ENCODE assay signal across 10 cellular contexts in the genomic region with DNA sequence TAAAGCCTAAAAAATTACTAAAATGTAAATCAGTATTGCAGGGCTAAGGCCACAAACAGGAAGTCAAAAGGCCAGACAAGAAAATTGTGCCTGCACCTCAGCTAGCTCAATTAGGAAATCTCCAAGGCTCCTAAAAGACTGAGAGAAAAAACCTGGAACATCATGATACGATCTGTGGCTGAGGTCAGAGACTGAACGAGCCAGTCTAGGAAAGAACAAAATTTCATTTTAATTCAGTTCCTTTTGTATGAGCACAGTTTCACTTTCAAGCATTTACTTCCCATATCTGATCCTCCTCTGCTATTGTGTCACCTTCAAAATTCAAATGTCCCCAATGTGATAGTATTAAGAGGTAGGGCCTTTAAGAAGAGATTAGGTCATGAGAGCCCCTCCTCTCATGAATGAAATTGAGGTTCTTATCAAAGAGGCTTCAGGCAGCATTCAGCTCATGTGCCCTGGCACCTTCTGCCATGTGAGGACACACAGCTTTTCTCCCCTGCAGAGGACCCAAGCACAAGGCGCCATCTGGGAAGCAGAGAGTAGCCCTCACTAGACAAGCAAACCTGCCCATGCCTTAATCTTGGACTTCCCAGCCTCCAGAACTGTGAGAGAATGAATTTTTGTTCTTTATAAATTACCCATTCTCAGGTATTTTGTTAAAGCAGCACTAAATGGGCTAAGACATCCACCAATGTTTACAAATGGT. TPM values are rescaled to one million over a fixed set of nuclear protein-coding genes. Genes with fewer than 3 reads are reported as not detected.
DNase-seq lines count a peak whose midpoint lies in the region; ATAC-seq, FAIRE-seq and TF ChIP-seq lines count a peak whose summit lies in the region.
"Had no signal": no experiment of that assay in that cellular context is flagged by ENCODE, and none has a peak within 500 bp of the region (broad histone marks: within the 10 kb centered on the region; RNA-seq: fewer than 3 reads in every experiment).

No MANE protein-coding gene starts in this region.

- TF ChIP-seq CTCF in MM.1S (IDR thresholded peaks at IDR 0.05; ENCODE audit: low read length) (no peak), GM12878 (IDR thresholded peaks at IDR 0.05 in 2 of 3, conservative IDR thresholded peaks at IDR 0.05 in 1 of 3; ENCODE audit: control insufficient read depth in 2 of 3, extremely low read depth in 1 of 3, insufficient read depth in 1 of 3, low read depth in 3 of 3, low read length in 3 of 3) (no peak), spleen (IDR thresholded peaks at IDR 0.05 in 8 of 11, conservative IDR thresholded peaks at IDR 0.05 in 3 of 11) (no peak), uterus (IDR thresholded peaks at IDR 0.05) (no peak)

- H3K9me2 ChIP-seq in MM.1S (replicated peaks; ENCODE audit: insufficient read depth, low read length): no peaks in the 10 kb centered on the region

- 0 out of 2 replicates have a peak, but pooled peaks cover 4% of the 10 kb centered on the region for H3K4me1 ChIP-seq in MM.1S (ENCODE audit: low read length)
- peaks cover 20% of the 10 kb centered on the region for H3K4me1 ChIP-seq in GM12878 (ENCODE audit: control insufficient read depth, insufficient read depth, low read length)
- H3K4me1 ChIP-seq in spleen: peaks cover 0 to 57% (median 24%) of the 10 kb centered on the region in 6 donors
- H3K4me1 ChIP-seq in uterus: no peaks in the 10 kb centered on the region

- H3K36me3 Mint-ChIP-seq in activated CD4-positive, alpha-beta T cell treated with anti-CD3 and anti-CD28 coated beads, Interleukin-2, amount 10 ng/mL, durations not matched to agents 24 days and 14 days (ENCODE audit: low read depth): peaks cover 60% of the 10 kb centered on the region

- no peak for TF ChIP-seq EP300 in GM12878 (IDR thresholded peaks at IDR 0.05; ENCODE audit: borderline replicate concordance in 1 of 2, control insufficient read depth in 1 of 2, low read depth in 2 of 2, low read length in 2 of 2)

- peak; percentile 78 for FAIRE-seq in GM12878 (lab: Jason Lieb, UNC)
- FAIRE-seq: colon, TTC549 had no signal

- H3F3A ChIP-seq in MM.1S (ENCODE audit: insufficient read depth, low read length): 0 out of 2 replicates have a peak, but pooled peaks cover 3% of the 10 kb centered on the region

- RAD21 ChIA-PET in GM12878 (lab: Charles Lee; ENCODE audit: unreplicated experiment): interaction anchor here (1.1 to 5.0 kb wide), 4 partner anchors 14 to 97 kb away, joined by 3 to 41 read pairs (median 10); a partner anchor contains a TSS

- H3K4me3 ChIP-seq in MM.1S (ENCODE audit: low read length) (no peak overlapping the region), GM12878 (peak overlapping the region; percentile 2; the same call in 1 of the 2 replicates), spleen (no peak overlapping the region), uterus (no peak overlapping the region)

- H3K36me3 ChIP-seq in MM.1S (replicated peaks; ENCODE audit: insufficient read depth, low read length): no peaks in the 10 kb centered on the region
- peaks cover 12 to 20% of the 10 kb centered on the region in 2 experiments for H3K36me3 ChIP-seq in GM12878 (ENCODE audit: control insufficient read depth in 2 of 2, insufficient read depth in 2 of 2, low read length in 1 of 2)
- H3K36me3 ChIP-seq in spleen: peaks cover 0 to 58% (median 45%) of the 10 kb centered on the region in 6 donors
- no peaks in the 10 kb centered on the region for H3K36me3 ChIP-seq in uterus

- WGBS in GM12878 (ENCODE audit: insufficient coverage, insufficient replicate concordance, low lambda C conversion rate, missing lambda C conversion rate): 31% methylated on average over 3 of the region's 3 CpGs
- WGBS in spleen, 5 donors: 39 to 42% (median 40%) methylated on average over 3 of the region's 3 CpGs

- no peak overlapping the region for H3K4me3 Mint-ChIP-seq in activated CD4-positive, alpha-beta T cell treated with anti-CD3 and anti-CD28 coated beads, Interleukin-2, amount 10 ng/mL, durations not matched to agents 24 days and 14 days

- H3K27ac ChIP-seq in MM.1S (ENCODE audit: low read length) (peak overlapping the region; percentile 4; the same call in 1 of the 2 replicates), GM12878 (ENCODE audit: control insufficient read depth, insufficient read depth) (peak overlapping the region; percentile 77), spleen (peak overlapping the region; percentile 14 to 81 (median 74)), uterus (no peak overlapping the region)

- no peaks in the 10 kb centered on the region for H3K79me2 ChIP-seq in MM.1S (ENCODE audit: low read length)
- H3K79me2 ChIP-seq in GM12878 (ENCODE audit: control insufficient read depth, insufficient read depth, low read length): no peaks in the 10 kb centered on the region

- H3K27ac Mint-ChIP-seq in activated CD4-positive, alpha-beta T cell treated with anti-CD3 and anti-CD28 coated beads, Interleukin-2, amount 10 ng/mL, durations not matched to agents 24 days and 14 days: peak overlapping the region; percentile 87

- H3K4me1 Mint-ChIP-seq in activated CD4-positive, alpha-beta T cell treated with anti-CD3 and anti-CD28 coated beads, Interleukin-2, amount 10 ng/mL, durations not matched to agents 24 days and 14 days: peaks cover 17% of the 10 kb centered on the region

- ATAC-seq in GM12878 (peak; percentile 74), GM21825 (IDR thresholded peaks at IDR 0.05; ENCODE audit: unreplicated experiment) (no peak)

- in situ Hi-C loops in GM12878 (cut with MboI): no loop called here

- DNase-seq in activated CD4-positive, alpha-beta T cell treated with anti-CD3 and anti-CD28 coated beads, Interleukin-2, amount 10 ng/mL, durations not matched to agents 24 days and 14 days: no peak
- DNase-seq in activated CD4-positive, alpha-beta T cell treated with anti-CD3 and anti-CD28 coated beads, Interleukin-2, amount 50 U/mL, for 4 hours: no peak
- DNase-seq in MM.1S (no peak), GM12878 (ENCODE audit: low read depth, low spot score) (peak; percentile 35), spleen (no peak), uterus (no peak), cortex of kidney (lab: John Stamatoyannopoulos, UW) (no peak)

- H3K9ac ChIP-seq in MM.1S (ENCODE audit: low read length): no peak overlapping the region
- H3K9ac ChIP-seq in GM12878 (ENCODE audit: control insufficient read depth, insufficient read depth, low read length): no peak overlapping the region

- H3K9me3 Mint-ChIP-seq in activated CD4-positive, alpha-beta T cell treated with anti-CD3 and anti-CD28 coated beads, Interleukin-2, amount 10 ng/mL, durations not matched to agents 24 days and 14 days: no peaks in the 10 kb centered on the region

- no peaks in the 10 kb centered on the region for H3K27me3 Mint-ChIP-seq in activated CD4-positive, alpha-beta T cell treated with anti-CD3 and anti-CD28 coated beads, Interleukin-2, amount 10 ng/mL, durations not matched to agents 24 days and 14 days

- H2AFZ ChIP-seq in MM.1S (ENCODE audit: low read length) (no peak overlapping the region), GM12878 (ENCODE audit: control insufficient read depth, low read depth, low read length) (peak overlapping the region; percentile 11; the same call in 1 of the 2 replicates)

- POLR2A ChIA-PET in GM12878 (lab: Charles Lee): interaction anchor here (0.9 to 3.9 kb wide), 3 partner anchors 13 to 18 kb away, joined by 4 to 54 read pairs (median 12); a partner anchor contains a TSS

- TF ChIP-seq RAD21 in GM12878 (IDR thresholded peaks at IDR 0.05; ENCODE audit: insufficient read depth, low read depth, low read length): no peak

- H4K20me1 ChIP-seq in MM.1S (ENCODE audit: insufficient read depth, low read length) (no peaks in the 10 kb centered on the region), GM12878 (ENCODE audit: control insufficient read depth, insufficient read depth) (no peaks in the 10 kb centered on the region)

- TF ChIP-seq POLR2A in GM12878 (IDR thresholded peaks at IDR 0.05; ENCODE audit: low read depth, low read length): no peak; the same call in 1 of the 2 replicates
- TF ChIP-seq POLR2A in spleen (IDR thresholded peaks at IDR 0.05): peak in 1 of 3 donors; percentile 6
- no peak for TF ChIP-seq POLR2A in uterus (IDR thresholded peaks at IDR 0.05)

- intact Hi-C loops in activated CD4-positive, alpha-beta T cell treated with anti-CD3 and anti-CD28 coated beads, Interleukin-2, amount 10 ng/mL, durations not matched to agents 24 days and 14 days (cut with micrococcal nuclease): loop anchor here (10.0 kb wide), 1 partner anchor 222 kb away; no protein-coding TSS in a partner anchor
- intact Hi-C loops in GM12878 (cut with micrococcal nuclease; ENCODE audit: unreplicated experiment) (no loop called here), spleen (cut with DNase I; ENCODE audit: low total_unique reads) (no loop called here), uterus (cut with DNase I; ENCODE audit: low total_unique reads) (no loop called here)

- H3K9me3 ChIP-seq in MM.1S (replicated peaks; ENCODE audit: insufficient read depth, low read length) (no peaks in the 10 kb centered on the region), GM12878 (replicated peaks; ENCODE audit: control insufficient read depth, insufficient read depth, low read length) (no peaks in the 10 kb centered on the region), spleen (no peaks in the 10 kb centered on the region), uterus (no peaks in the 10 kb centered on the region)

- SMC1A ChIA-PET in GM12878 (lab: Charles Lee; ENCODE audit: uncharacterized antibody, unreplicated experiment): interaction anchor here (0.6 to 5.7 kb wide), 9 partner anchors 12 to 181 kb away, joined by 3 to 83 read pairs (median 4); a partner anchor contains a TSS

- no peaks in the 10 kb centered on the region for H3K27me3 ChIP-seq in MM.1S (replicated peaks; ENCODE audit: insufficient read depth, low read length)
- no peaks in the 10 kb centered on the region for H3K27me3 ChIP-seq in GM12878 (replicated peaks in 1 of 2; ENCODE audit: control insufficient read depth in 2 of 2, insufficient read depth in 2 of 2, low read length in 1 of 2)
- H3K27me3 ChIP-seq in spleen (replicated peaks in 1 of 7): no peaks in the 10 kb centered on the region
- H3K27me3 ChIP-seq in uterus: no peaks in the 10 kb centered on the region

- no TSS peak for BruUV-seq in GM12878 (replicated peaks; lab: Mats Ljungman, UMichigan)

- H3K4me2 ChIP-seq in MM.1S (ENCODE audit: low read depth, low read length) (no peak overlapping the region), GM12878 (ENCODE audit: control insufficient read depth, insufficient read depth) (peak overlapping the region; percentile 44)

- CTCF ChIA-PET in GM12878 (lab: Yijun Ruan, JAX): interaction anchor here (0.7 to 8.6 kb wide), 8 partner anchors 12 to 220 kb away, joined by 3 to 91 read pairs (median 11); a partner anchor contains a TSS

RNA-seq across cellular contexts. Expression of a gene that starts 14.9 kb away (rescaled TPM):
- total RNA-seq in activated CD4-positive, alpha-beta T cell treated with anti-CD3 and anti-CD28 coated beads, Interleukin-2, amount 10 ng/mL, durations not matched to agents 24 days and 14 days: 27.5 and 33.3 TPM in 2 replicates
- total RNA-seq in GM12878 (2013; cell fraction: nucleolus; rRNA removed): 65.6 and 71.3 TPM in 2 replicates
- total RNA-seq in GM12878 (2014; rRNA removed) (37.4 and 39.6 TPM in 2 replicates), GM12878 (2014; rRNA removed; fragmentation: Illumina TruSeq; extraction: Trizol) (32.2 and 32.3 TPM in 2 replicates), GM12878 (2021) (49.9 and 51.1 TPM in 2 replicates), spleen (10 to 100 TPM; 40.7 to 69.2 (median 47.4) TPM), uterus (10 to 100 TPM; 10.9 to 44.1 (median 32.8) TPM)
- polyA plus RNA-seq in GM12878 (2011; ENCODE audit: low read depth): 57.0 TPM
- polyA plus RNA-seq in GM12878 (2011; rRNA removed) (45.6 and 73.9 TPM in 2 replicates), GM12878 (2014; fragmentation: Illumina TruSeq; extraction: Trizol) (54.9 and 58.8 TPM in 2 replicates), GM12878 (2014; fragmentation: Nextera tagmentation; extraction: Ambion mirVana) (10 to 100 TPM; 24.6 to 28.8 TPM), GM12878 (2014; rRNA removed) (51.4 and 53.5 TPM in 2 replicates), GM12878 (2016; fragmentation: Nextera tagmentation; extraction: Ambion mirVana) (10 to 100 TPM; 73.6 to 85.0 TPM), spleen (10 to 100 TPM; 28.3 to 42.1 (median 39.4) TPM)
- polyA plus RNA-seq in GM12878 (2011; cell fraction: cytosol; rRNA removed): 58.9 and 66.9 TPM in 2 replicates
- polyA plus RNA-seq in GM12878 (2011; cell fraction: nucleus; rRNA removed): 93.5 and 94.4 TPM in 2 replicates
- 35.4 and 37.1 TPM in 2 replicates for polyA plus RNA-seq in GM12878 (2012)
- 48.6 and 51.9 TPM in 2 replicates for polyA minus RNA-seq in GM12878 (2011; rRNA and poly(A)+ RNA removed)
- 29.2 and 30.6 TPM in 2 replicates for polyA minus RNA-seq in GM12878 (2011; cell fraction: cytosol; rRNA and poly(A)+ RNA removed)
- polyA minus RNA-seq in GM12878 (2011; cell fraction: nucleus; rRNA and poly(A)+ RNA removed): 41.6 and 66.5 TPM in 2 replicates

Comparison
In these comparisons a context has a peak if more than half of its experiments do, and no peak if none do; other contexts are left out.
1. H3K27ac ChIP-seq: peak in MM.1S (single experiment), GM12878 (single experiment) and spleen (8 of 8); none in uterus (0 of 2).